Comparison of ENCODE assay signal across 6 cellular contexts in the genomic region with DNA sequence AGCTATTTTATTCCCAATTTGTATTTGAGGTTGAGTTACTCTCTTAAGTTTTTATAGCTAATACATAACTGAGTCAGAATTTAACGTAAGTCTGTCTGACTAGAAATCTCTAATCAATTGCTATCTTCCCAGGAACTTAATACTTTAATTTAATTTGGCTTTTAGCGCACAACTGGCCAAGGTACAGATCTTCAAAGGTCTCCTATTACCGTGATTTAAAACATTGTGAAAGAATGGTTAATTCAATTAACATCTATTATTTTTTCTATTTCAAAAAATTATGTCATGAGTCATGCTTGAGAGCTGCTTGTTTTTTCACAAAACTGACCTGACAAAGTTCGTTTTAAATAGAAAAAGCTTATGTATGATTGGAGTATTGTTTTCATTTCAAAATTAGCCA. TPM values are rescaled to one million over a fixed set of nuclear protein-coding genes. Genes with fewer than 3 reads are reported as not detected.
"Had no signal": no experiment of that assay in that cellular context is flagged by ENCODE, and none has a peak within 500 bp of the region (broad histone marks: within the 10 kb centered on the region; RNA-seq: fewer than 3 reads in every experiment).

No MANE protein-coding gene starts in this region.

- H3K4me1 ChIP-seq: HAP-1 had no signal

- DNase-seq: GM23248, GOT3, H7 had no signal

- H3K9me3 Mint-ChIP-seq: IgD-negative memory B cell had no signal

- H3K4me3 Mint-ChIP-seq: IgD-negative memory B cell had no signal

- H3K4me1 Mint-ChIP-seq: IgD-negative memory B cell had no signal

- H3K9ac ChIP-seq: GM23248 had no signal

- FAIRE-seq: HTR-8/SVneo had no signal

- H3K9me3 ChIP-seq: HAP-1 had no signal

- H3K27ac Mint-ChIP-seq: IgD-negative memory B cell had no signal

- H3K4me3 ChIP-seq: GM23248, HAP-1 had no signal

- H3K27ac ChIP-seq: GM23248 had no signal

- H3K36me3 ChIP-seq: HAP-1 had no signal

- H3K36me3 Mint-ChIP-seq: IgD-negative memory B cell had no signal

- H2AFZ ChIP-seq: GM23248 had no signal

RNA-seq across cellular contexts. Expression of a gene that starts 49.9 kb away (rescaled TPM):
- total RNA-seq: H7 had no signal
- polyA plus RNA-seq: IgD-negative memory B cell had no signal
